ENCODE assay signal across 23 cellular contexts in genomic region chr16:78448658-78449327, GRCh38.
A peak's percentile ranks its signal among the peaks of the same experiment; 100 is the strongest.
DNase-seq lines count a peak whose midpoint lies in the region; ATAC-seq, FAIRE-seq and TF ChIP-seq lines count a peak whose summit lies in the region.
"Had no signal": no experiment of that assay in that cellular context is flagged by ENCODE, and none has a peak within 500 bp of the region (broad histone marks: within the 10 kb centered on the region; RNA-seq: fewer than 3 reads in every experiment).

No MANE protein-coding gene starts in this region.

- 13% methylated on average over 8 of the region's 8 CpGs for WGBS in K562 (ENCODE audit: insufficient coverage, low coverage, missing lambda C conversion rate)

- H3K4me3 ChIP-seq in Caco-2 (ENCODE audit: low read depth, low read length) (no peak overlapping the region), HUES48 (ENCODE audit: low read depth, low read length) (no peak overlapping the region), K562 (no peak overlapping the region), iPS-20b (ENCODE audit: low read length) (peak overlapping the region; percentile 22; the same call in 1 of the 2 replicates), colonic mucosa (no peak overlapping the region), PC-3 (ENCODE audit: low read length) (no peak overlapping the region)
- H3K4me3 ChIP-seq: BLaER1 treated with 17β-estradiol and CSF1 and Interleukin-3, amounts not matched to agents 10 nM and 100 nM had no signal

- H3K4me2 ChIP-seq in K562 (ENCODE audit: insufficient read depth, low read length) (no peak overlapping the region), PC-3 (ENCODE audit: low read length) (no peak overlapping the region)
- H3K4me2 ChIP-seq: BLaER1 treated with 17β-estradiol and CSF1 and Interleukin-3, amounts not matched to agents 10 nM and 100 nM; KMS-11 had no signal

- in situ Hi-C loops in K562 (cut with MboI), result no loop called here

- no peak for ATAC-seq in K562
- no peak for ATAC-seq in PC-3
- ATAC-seq: HCT116, SK-N-SH treated with all-trans-retinoic acid at 6 μM for 48 hours had no signal

- H3K36me3 ChIP-seq in Caco-2 (ENCODE audit: control insufficient read depth, insufficient read depth, low read length), result no peaks in the 10 kb centered on the region
- no peaks in the 10 kb centered on the region for H3K36me3 ChIP-seq in HUES48 (ENCODE audit: control insufficient read depth, insufficient read depth, low read length)
- no peaks in the 10 kb centered on the region for H3K36me3 ChIP-seq in K562 (ENCODE audit: control insufficient read depth, insufficient read depth, low read length)
- no peaks in the 10 kb centered on the region for H3K36me3 ChIP-seq in iPS-20b (ENCODE audit: insufficient read depth, low read depth, low read length)
- H3K36me3 ChIP-seq in colonic mucosa, result no peaks in the 10 kb centered on the region
- no peaks in the 10 kb centered on the region for H3K36me3 ChIP-seq in PC-3 (ENCODE audit: low read depth, low read length)
- H3K36me3 ChIP-seq: BLaER1 treated with 17β-estradiol and CSF1 and Interleukin-3, amounts not matched to agents 10 nM and 100 nM had no signal

- no peaks in the 10 kb centered on the region for H3K9me3 Mint-ChIP-seq in Caco-2 (ENCODE audit: unreplicated experiment)
- H3K9me3 Mint-ChIP-seq: CD4-positive, alpha-beta memory T cell had no signal

- no peak for TF ChIP-seq EP300 in K562 (IDR thresholded peaks at IDR 0.05; ENCODE audit: low read length)

- no peaks in the 10 kb centered on the region for H3K36me3 Mint-ChIP-seq in Caco-2 (ENCODE audit: insufficient read depth, unreplicated experiment)
- H3K36me3 Mint-ChIP-seq: CD4-positive, alpha-beta memory T cell had no signal

- no peaks in the 10 kb centered on the region for H3K27me3 ChIP-seq in Caco-2 (replicated peaks; ENCODE audit: control insufficient read depth, insufficient read depth, low read length)
- H3K27me3 ChIP-seq in HUES48 (ENCODE audit: control insufficient read depth, insufficient read depth, low read length), result no peaks in the 10 kb centered on the region
- no peaks in the 10 kb centered on the region; a peak in 2 of 5 replicates for H3K27me3 ChIP-seq in K562 (ENCODE audit: control insufficient read depth in 2 of 2, insufficient read depth in 2 of 2, low read length in 2 of 2)
- no peaks in the 10 kb centered on the region for H3K27me3 ChIP-seq in iPS-20b (ENCODE audit: insufficient read depth, low read length)
- H3K27me3 ChIP-seq in colonic mucosa, result no peaks in the 10 kb centered on the region
- H3K27me3 ChIP-seq in PC-3 (ENCODE audit: low read length), result no peaks in the 10 kb centered on the region
- H3K27me3 ChIP-seq: BLaER1 treated with 17β-estradiol and CSF1 and Interleukin-3, amounts not matched to agents 10 nM and 100 nM had no signal

- TF ChIP-seq POLR2A in K562 (conservative IDR thresholded peaks at IDR 0.05), result no peak

- H3K9ac ChIP-seq in HUES48 (ENCODE audit: low read depth, low read length) (no peak overlapping the region), K562 (ENCODE audit: insufficient read depth in 1 of 2, low read depth in 2 of 2, low read length in 2 of 2) (no peak overlapping the region), iPS-20b (ENCODE audit: low read depth, low read length) (no peak overlapping the region), colonic mucosa (ENCODE audit: low read depth in 2 of 2, low read length in 2 of 2) (no peak overlapping the region), PC-3 (ENCODE audit: low read length) (no peak overlapping the region)
- H3K9ac ChIP-seq: BLaER1 treated with 17β-estradiol and CSF1 and Interleukin-3, amounts not matched to agents 10 nM and 100 nM; KMS-11 had no signal

- no peaks in the 10 kb centered on the region for H3F3A ChIP-seq in PC-3 (ENCODE audit: low read length, unreplicated experiment)

- peaks cover 2% of the 10 kb centered on the region for H3K4me1 Mint-ChIP-seq in Caco-2 (ENCODE audit: low read depth, unreplicated experiment)

- no peak for TF ChIP-seq CTCF in Caco-2 (IDR thresholded peaks at IDR 0.05; ENCODE audit: insufficient read depth in 1 of 2, low read depth in 1 of 2, low read length in 1 of 2, severe bottlenecking in 1 of 2, unreplicated experiment in 1 of 2)
- no peak for TF ChIP-seq CTCF in K562 (IDR thresholded peaks at IDR 0.05 in 2 of 3, conservative IDR thresholded peaks at IDR 0.05 in 1 of 3; ENCODE audit: insufficient read depth in 2 of 3, low read depth in 1 of 3, low read length in 3 of 3)
- no peak for TF ChIP-seq CTCF in colonic mucosa (IDR thresholded peaks at IDR 0.05)
- TF ChIP-seq CTCF in PC-3 (conservative IDR thresholded peaks at IDR 0.05; ENCODE audit: low read depth, low read length), result no peak

- peak overlapping the region; percentile 20; the same call in 1 of the 2 replicates for H2AFZ ChIP-seq in K562 (ENCODE audit: low read depth, low read length)
- no peak overlapping the region for H2AFZ ChIP-seq in PC-3 (ENCODE audit: low read length)

- H3K9me3 ChIP-seq in Caco-2, result no peaks in the 10 kb centered on the region
- H3K9me3 ChIP-seq in HUES48 (ENCODE audit: control insufficient read depth, insufficient read depth, low read length), result no peaks in the 10 kb centered on the region
- no peaks in the 10 kb centered on the region for H3K9me3 ChIP-seq in K562 (replicated peaks; ENCODE audit: control insufficient read depth, insufficient read depth, low read depth, low read length)
- H3K9me3 ChIP-seq in iPS-20b (ENCODE audit: insufficient read depth, low read depth, low read length), result no peaks in the 10 kb centered on the region
- H3K9me3 ChIP-seq in colonic mucosa, result no peaks in the 10 kb centered on the region
- no peaks in the 10 kb centered on the region for H3K9me3 ChIP-seq in PC-3 (ENCODE audit: low read length)
- H3K9me3 ChIP-seq: BLaER1 treated with 17β-estradiol and CSF1 and Interleukin-3, amounts not matched to agents 10 nM and 100 nM had no signal

- CTCF ChIA-PET in Caco-2 (lab: Charles Lee), result no interaction called here
- CTCF ChIA-PET in K562 (lab: Yijun Ruan, JAX; ENCODE audit: low intra/inter-chr PET ratio), result no interaction called here
- CTCF ChIA-PET in PC-3 (lab: Charles Lee), result no interaction called here

- TF ChIP-seq RAD21 in K562 (CRISPR knock-in tag; conservative IDR thresholded peaks at IDR 0.05 in 1 of 2, IDR thresholded peaks at IDR 0.05 in 1 of 2), result no peak

- H4K20me1 ChIP-seq in K562 (replicated peaks; ENCODE audit: control insufficient read depth, insufficient read depth, low read length) (no peaks in the 10 kb centered on the region), PC-3 (ENCODE audit: low read length) (no peaks in the 10 kb centered on the region)
- H4K20me1 ChIP-seq: BLaER1 treated with 17β-estradiol and CSF1 and Interleukin-3, amounts not matched to agents 10 nM and 100 nM had no signal

- peak overlapping the region; percentile 2 for H3K27ac Mint-ChIP-seq in Caco-2 (ENCODE audit: unreplicated experiment)
- H3K27ac Mint-ChIP-seq: CD4-positive, alpha-beta memory T cell had no signal

- intact Hi-C loops in Caco-2 (cut with micrococcal nuclease; ENCODE audit: unreplicated experiment), result no loop called here
- intact Hi-C loops in K562 (cut with micrococcal nuclease), result no loop called here
- intact Hi-C loops in colonic mucosa (cut with DNase I), result no loop called here
- intact Hi-C loops in PC-3 (cut with micrococcal nuclease), result no loop called here

- H3K9me2 ChIP-seq in PC-3 (replicated peaks; ENCODE audit: low read length), result no peaks in the 10 kb centered on the region

- H3K27me3 Mint-ChIP-seq in Caco-2 (ENCODE audit: insufficient read depth, unreplicated experiment), result no peaks in the 10 kb centered on the region
- H3K27me3 Mint-ChIP-seq: CD4-positive, alpha-beta memory T cell had no signal

- H3K79me2 ChIP-seq in K562 (ENCODE audit: control insufficient read depth, insufficient read depth, low read length), result no peaks in the 10 kb centered on the region
- no peaks in the 10 kb centered on the region for H3K79me2 ChIP-seq in PC-3 (ENCODE audit: low read length)

- FAIRE-seq in K562 (lab: Jason Lieb, UNC), result no peak
- FAIRE-seq: G401.6, GM12892 had no signal

- DNase-seq in Caco-2, result no peak
- DNase-seq in K562 (ENCODE audit: extremely low read depth in 1 of 4, low spot score in 3 of 4), result no peak
- DNase-seq in midbrain (lab: John Stamatoyannopoulos, UW), result no peak
- no peak for DNase-seq in colonic mucosa
- DNase-seq in PC-3, result no peak
- DNase-seq: 8988T; CD4-positive, alpha-beta memory T cell; DMS153; NCI-H1105 treated with DMSO at 0.1 percent for 48 hours; NCI-H2029 treated with DMSO at 0.1 percent for 48 hours; NCI-H2171 treated with DMSO at 0.1 percent for 48 hours; NCI-H524 treated with DMSO at 0.1 percent for 48 hours; NCI-H82; RPMI8226; SHP77 treated with DMSO at 0.1 percent for 48 hours had no signal

- peak overlapping the region; percentile 58 for H3K27ac ChIP-seq in HUES48 (ENCODE audit: low read depth, low read length)
- H3K27ac ChIP-seq in K562 (ENCODE audit: extremely low read depth, low read depth, low read length), result no peak overlapping the region
- no peak overlapping the region for H3K27ac ChIP-seq in iPS-20b (ENCODE audit: low read length)
- no peak overlapping the region for H3K27ac ChIP-seq in colonic mucosa
- H3K27ac ChIP-seq in PC-3 (ENCODE audit: low read length), result no peak overlapping the region
- H3K27ac ChIP-seq: BLaER1 treated with 17β-estradiol and CSF1 and Interleukin-3, amounts not matched to agents 10 nM and 100 nM; KMS-11 had no signal

- H3K4me1 ChIP-seq in Caco-2, result peaks cover 4% of the 10 kb centered on the region; the same call in 1 of the 2 replicates
- H3K4me1 ChIP-seq in HUES48 (ENCODE audit: control insufficient read depth, insufficient read depth, low read length), result peaks cover 20% of the 10 kb centered on the region
- H3K4me1 ChIP-seq in K562 (replicated peaks in 1 of 2; ENCODE audit: control insufficient read depth in 2 of 2, insufficient read depth in 2 of 2, low read length in 2 of 2), result peaks cover 0 to 2% of the 10 kb centered on the region in 2 experiments; a peak in 2 of 5 replicates
- peaks cover 14% of the 10 kb centered on the region; the same call in 1 of the 2 replicates for H3K4me1 ChIP-seq in iPS-20b (ENCODE audit: insufficient read depth, low read length)
- no peaks in the 10 kb centered on the region for H3K4me1 ChIP-seq in colonic mucosa
- no peaks in the 10 kb centered on the region for H3K4me1 ChIP-seq in PC-3 (ENCODE audit: insufficient read depth, low read length)
- H3K4me1 ChIP-seq: BLaER1 treated with 17β-estradiol and CSF1 and Interleukin-3, amounts not matched to agents 10 nM and 100 nM had no signal

- no TSS peak for BruUV-seq in Caco-2 (replicated peaks; lab: Mats Ljungman, UMichigan)
- BruUV-seq in K562 (replicated peaks; lab: Mats Ljungman, UMichigan), result no TSS peak
- no TSS peak for BruUV-seq in PC-3 (replicated peaks; lab: Mats Ljungman, UMichigan)

- no peaks in the 10 kb centered on the region for H3K9me1 ChIP-seq in K562 (ENCODE audit: control insufficient read depth, insufficient read depth, low read length)

- POLR2A ChIA-PET in Caco-2 (lab: Charles Lee) (no interaction called here), K562 (lab: Yijun Ruan, JAX) (no interaction called here), PC-3 (lab: Charles Lee; ENCODE audit: unreplicated experiment) (no interaction called here)

- H3K4me3 Mint-ChIP-seq in Caco-2 (ENCODE audit: unreplicated experiment), result no peak overlapping the region
- H3K4me3 Mint-ChIP-seq: CD4-positive, alpha-beta memory T cell had no signal

TF ChIP-seq in K562, 482 proteins besides CTCF, POLR2A, EP300 and RAD21 (continues in another document):
- no peak for TF ChIP-seq KHSRP (IDR thresholded peaks at IDR 0.05)
- TF ChIP-seq MTA1 (IDR thresholded peaks at IDR 0.05; ENCODE audit: borderline replicate concordance), result no peak
- no peak for TF ChIP-seq HNRNPH1 (optimal IDR thresholded peaks at IDR 0.05; ENCODE audit: low read depth, low read length)
